Comparison of ENCODE assay signal across 8 cellular contexts in the genomic region with DNA sequence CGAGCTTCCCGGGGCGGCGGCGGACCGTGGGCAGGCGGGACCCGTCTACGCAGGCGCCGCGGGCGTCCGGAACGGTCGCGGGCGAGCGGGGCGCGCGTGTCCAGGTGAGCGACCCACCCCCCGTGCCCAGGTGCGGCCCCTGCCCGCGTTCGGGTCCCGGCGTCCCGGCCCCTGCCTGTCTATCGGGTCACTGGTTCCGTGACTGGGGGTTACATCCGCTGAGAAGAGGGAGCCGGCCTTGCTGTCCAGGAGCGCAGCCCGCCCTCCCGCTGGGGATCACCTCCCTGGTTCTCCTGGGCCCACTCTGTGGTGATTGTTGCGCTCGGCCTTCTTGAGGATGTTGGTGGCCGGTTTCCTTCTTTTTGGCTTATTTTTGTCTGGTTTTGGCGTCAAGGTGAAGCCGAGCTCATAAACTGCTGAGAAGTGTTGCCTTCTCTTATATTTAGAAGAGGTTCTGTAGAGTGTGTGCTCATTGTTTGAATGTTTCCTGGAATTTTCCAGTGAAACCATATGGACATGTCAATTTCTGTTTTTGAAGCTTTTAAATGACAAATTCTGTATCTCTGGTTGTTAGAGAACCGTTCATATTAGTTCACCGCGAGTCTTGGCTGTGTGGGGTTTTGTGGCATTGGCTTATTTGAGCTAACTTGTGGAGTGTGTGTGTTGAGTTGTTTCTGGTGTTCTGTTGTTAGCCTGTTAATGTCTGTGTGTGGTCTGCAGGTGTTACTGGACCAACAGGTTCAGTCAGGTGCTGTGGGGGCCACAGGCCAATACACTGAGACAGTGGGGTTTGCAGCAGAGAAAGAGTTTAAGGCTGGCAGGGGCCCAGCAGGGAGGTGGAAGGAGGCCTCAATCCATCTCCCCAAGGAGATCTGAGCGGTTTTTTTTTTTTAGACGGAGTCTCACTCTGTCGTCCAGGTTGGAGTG. TPM values are rescaled to one million over a fixed set of nuclear protein-coding genes. Genes with fewer than 3 reads are reported as not detected.
DNase-seq lines count a peak whose midpoint lies in the region; ATAC-seq, FAIRE-seq and TF ChIP-seq lines count a peak whose summit lies in the region.

No MANE protein-coding gene starts in this region.

- peaks cover 42% of the 10 kb centered on the region for H3K4me1 Mint-ChIP-seq in activated CD8-positive, alpha-beta T cell treated with anti-CD3 and anti-CD28 coated beads for 36 hours (ENCODE audit: low read depth)
- peaks cover 5% of the 10 kb centered on the region for H3K4me1 Mint-ChIP-seq in glutamatergic neuron (ENCODE audit: low read depth, unreplicated experiment)

- no peak for FAIRE-seq in pancreas (lab: Jason Lieb, UNC)

- H3K4me3 ChIP-seq in DOHH2 (ENCODE audit: low read length) (peak overlapping the region; percentile 87), pancreas (peak overlapping the region; percentile 71 to 94 (median 94))

- H3K4me3 Mint-ChIP-seq in activated CD8-positive, alpha-beta T cell treated with anti-CD3 and anti-CD28 coated beads for 36 hours, result peak overlapping the region; percentile 80
- H3K4me3 Mint-ChIP-seq in glutamatergic neuron (ENCODE audit: unreplicated experiment), result peak overlapping the region; percentile 93

- H3K27me3 Mint-ChIP-seq in activated CD8-positive, alpha-beta T cell treated with anti-CD3 and anti-CD28 coated beads for 36 hours, result peaks cover 2% of the 10 kb centered on the region
- peaks cover 8% of the 10 kb centered on the region for H3K27me3 Mint-ChIP-seq in glutamatergic neuron (ENCODE audit: unreplicated experiment)

- intact Hi-C loops in activated CD8-positive, alpha-beta T cell treated with anti-CD3 and anti-CD28 coated beads for 36 hours (cut with micrococcal nuclease), result loop anchor here (10.0 kb wide), 1 partner anchor 158 kb away; no protein-coding TSS in a partner anchor
- intact Hi-C loops in pancreas (cut with DNase I), result no loop called here

- 0 out of 2 replicates have a peak, but pooled peaks cover 3% of the 10 kb centered on the region for H4K20me1 ChIP-seq in DOHH2 (ENCODE audit: control insufficient read depth, insufficient read depth, low read depth, low read length)

- 12 to 15% methylated on average over 41 to 49 of the region's 49 CpGs for WGBS in pancreas, 2 donors

- H3K9me2 ChIP-seq in DOHH2 (replicated peaks; ENCODE audit: control insufficient read depth, low read length), result no peaks in the 10 kb centered on the region

- peaks cover 47% of the 10 kb centered on the region for H3K36me3 ChIP-seq in DOHH2 (ENCODE audit: control insufficient read depth, low read length)
- no peaks in the 10 kb centered on the region for H3K36me3 ChIP-seq in pancreas

- H3K27ac ChIP-seq in DOHH2 (ENCODE audit: low read depth, low read length) (peak overlapping the region; percentile 3; the same call in 1 of the 2 replicates), pancreas (no peak overlapping the region)

- peak; percentile 12 for DNase-seq in HS-27A (ENCODE audit: low read depth)
- DNase-seq in activated CD8-positive, alpha-beta T cell treated with anti-CD3 and anti-CD28 coated beads for 36 hours, result peak; percentile 45
- DNase-seq in glutamatergic neuron, result peak; percentile 43
- DNase-seq in pancreas, result peak in 3 of 6 donors; percentile 5 to 84 (median 24)
- DNase-seq in NCI-H226, result no peak
- DNase-seq in T1000 (lab: John Stamatoyannopoulos, UW), result no peak

- TF ChIP-seq CTCF in DOHH2 (IDR thresholded peaks at IDR 0.05; ENCODE audit: low read depth, low read length, poor library complexity, severe bottlenecking) (no peak), glutamatergic neuron (IDR thresholded peaks at IDR 0.05; ENCODE audit: partially characterized antibody, unreplicated experiment) (no peak), pancreas (IDR thresholded peaks at IDR 0.05) (no peak)
- TF ChIP-seq CTCF in activated CD8-positive, alpha-beta T cell treated with anti-CD3 and anti-CD28 coated beads for 36 hours (IDR thresholded peaks at IDR 0.05), result no peak

- H3F3A ChIP-seq in DOHH2 (ENCODE audit: control insufficient read depth, insufficient read depth), result no peaks in the 10 kb centered on the region; the same call in 1 of the 2 replicates

- peaks cover 29% of the 10 kb centered on the region for H3K36me3 Mint-ChIP-seq in activated CD8-positive, alpha-beta T cell treated with anti-CD3 and anti-CD28 coated beads for 36 hours (ENCODE audit: low read depth)
- H3K36me3 Mint-ChIP-seq in glutamatergic neuron (ENCODE audit: unreplicated experiment), result no peaks in the 10 kb centered on the region

- H3K27me3 ChIP-seq in DOHH2 (ENCODE audit: control insufficient read depth, low read length) (no peaks in the 10 kb centered on the region; the same call in 1 of the 2 replicates), pancreas (no peaks in the 10 kb centered on the region)

- POLR2A ChIA-PET in activated CD8-positive, alpha-beta T cell treated with anti-CD3 and anti-CD28 coated beads for 36 hours (lab: Charles Lee), result interaction anchor here (1.1 to 2.4 kb wide), 7 partner anchors 9 to 141 kb away, joined by 3 to 8 read pairs (median 4); no protein-coding TSS in a partner anchor

- H3K9me3 ChIP-seq in DOHH2 (ENCODE audit: control insufficient read depth, insufficient read depth, low read length) (peaks cover 22% of the 10 kb centered on the region), pancreas (no peaks in the 10 kb centered on the region)

- peaks cover 8% of the 10 kb centered on the region for H3K9me3 Mint-ChIP-seq in activated CD8-positive, alpha-beta T cell treated with anti-CD3 and anti-CD28 coated beads for 36 hours
- H3K9me3 Mint-ChIP-seq in glutamatergic neuron (ENCODE audit: unreplicated experiment), result peaks cover 12% of the 10 kb centered on the region

- peak overlapping the region; percentile 83 for H3K4me2 ChIP-seq in DOHH2 (ENCODE audit: low read length)

- ATAC-seq in GM21390 (IDR thresholded peaks at IDR 0.05; ENCODE audit: unreplicated experiment) (peak; percentile 32), pancreas (peak; percentile 4 to 46 (median 20))
- ATAC-seq in activated CD8-positive, alpha-beta T cell treated with anti-CD3 and anti-CD28 coated beads for 36 hours, result peak; percentile 27

- peak overlapping the region; percentile 83 for H3K27ac Mint-ChIP-seq in activated CD8-positive, alpha-beta T cell treated with anti-CD3 and anti-CD28 coated beads for 36 hours
- peak overlapping the region; percentile 17 for H3K27ac Mint-ChIP-seq in glutamatergic neuron (ENCODE audit: unreplicated experiment)

- H3K79me2 ChIP-seq in DOHH2 (ENCODE audit: control insufficient read depth, low read length), result peaks cover 56% of the 10 kb centered on the region

- H3K4me1 ChIP-seq in DOHH2 (ENCODE audit: control insufficient read depth, low read length) (peaks cover 25% of the 10 kb centered on the region), pancreas (peaks cover 0 to 6% (median 0%) of the 10 kb centered on the region in 3 donors)

- CTCF ChIA-PET in activated CD8-positive, alpha-beta T cell treated with anti-CD3 and anti-CD28 coated beads for 36 hours (lab: Charles Lee), result interaction anchor here (0.7 to 2.0 kb wide), 4 partner anchors 10 to 166 kb away, joined by 3 to 12 read pairs (median 4); no protein-coding TSS in a partner anchor

RNA-seq across cellular contexts. Expression of gene CEP72, which starts 0.6 kb away (rescaled TPM):
- 10 to 100 TPM; 27.0 to 28.9 TPM for total RNA-seq in activated CD8-positive, alpha-beta T cell treated with anti-CD3 and anti-CD28 coated beads for 36 hours
- total RNA-seq in glutamatergic neuron (ENCODE audit: unreplicated experiment), result 43.9 TPM
- total RNA-seq in pancreas, result 1 to 10 TPM; 3.5 to 5.6 (median 4.6) TPM
- 1 to 10 TPM; 3.9 to 7.5 TPM for polyA plus RNA-seq in pancreas

Comparison
In these comparisons a context has a peak if more than half of its experiments do, and no peak if none do; other contexts are left out.
1. DNase-seq: peak in HS-27A (single experiment), activated CD8-positive, alpha-beta T cell treated with anti-CD3 and anti-CD28 coated beads for 36 hours (single experiment) and glutamatergic neuron (single experiment); none in NCI-H226 (single experiment) and T1000 (single experiment).
2. Peak in every context shown above with its lines, with median percentiles within 50 percentile points of each other: ATAC-seq.